In the genomic region with DNA sequence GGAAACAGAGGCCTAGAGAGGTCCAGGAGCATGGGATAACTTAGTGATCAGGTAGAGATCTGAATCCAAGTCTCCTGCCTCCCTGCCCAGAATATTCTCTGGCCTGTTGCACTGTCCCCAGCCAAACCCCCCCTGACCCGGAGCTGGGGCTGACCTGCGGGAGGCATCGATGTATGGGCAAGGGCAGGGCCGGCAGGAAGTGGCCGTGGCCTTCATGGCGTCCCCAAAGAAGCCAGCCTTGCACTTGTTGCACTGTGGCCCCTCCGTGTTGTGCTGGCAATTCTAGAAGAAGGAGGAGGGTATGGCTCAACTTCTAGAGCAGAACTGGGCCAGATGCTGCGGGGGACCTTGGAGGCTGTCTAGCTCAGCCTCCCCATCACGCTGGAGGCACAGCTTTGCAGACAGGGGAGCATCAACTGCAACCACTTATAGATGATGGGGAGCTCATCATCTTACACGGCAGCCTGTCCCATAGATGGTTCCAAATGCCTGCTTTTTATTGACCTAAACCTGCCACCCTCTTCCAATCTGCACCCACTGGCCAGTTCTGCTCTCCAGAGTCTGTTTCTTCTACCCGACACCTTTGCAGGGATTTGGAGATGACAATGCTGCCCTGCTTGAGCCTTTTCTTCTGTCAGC, we compare ENCODE assay signal across 27 cellular contexts.
"Had no signal": no experiment of that assay in that cellular context is flagged by ENCODE, and none has a peak within 500 bp of the region (broad histone marks: within the 10 kb centered on the region; RNA-seq: fewer than 3 reads in every experiment).

No MANE protein-coding gene starts in this region.

- H3K27me3 ChIP-seq: foreskin keratinocyte, neutrophil, pancreas, suprapubic skin, transverse colon, vagina had no signal

- H3K36me3 ChIP-seq: neutrophil had no signal

- H3K4me3 ChIP-seq: lung, pancreas, suprapubic skin, transverse colon, vagina had no signal

- H3K9me3 ChIP-seq: neutrophil, pancreas, suprapubic skin, transverse colon, vagina had no signal

- ATAC-seq: effector memory CD8-positive, alpha-beta T cell; esophagus mucosa; foreskin keratinocyte; left colon; natural killer cell; pancreas; sciatic nerve; stimulated activated naive CD8-positive, alpha-beta T cell treated with anti-CD3 and anti-CD28 coated beads, Interleukin-15, amount 100 ng/mL, for 72 hours had no signal

- FAIRE-seq: endometrium, pancreas had no signal

- DNase-seq: cerebellar nuclear complex; cortex of kidney; effector memory CD8-positive, alpha-beta T cell; foreskin keratinocyte; glutamatergic neuron; hypothalamus; immature natural killer cell; islet precursor cell; kidney glomerular epithelial cell; left colon; natural killer cell; retina; stimulated activated CD4-positive, alpha-beta T cell treated with anti-CD3 and anti-CD28 coated beads, Interleukin-1b, Interleukin-23, amount 100 ng/mL, for 48 hours; stimulated activated CD4-positive, alpha-beta T cell treated with anti-CD3 and anti-CD28 coated beads, Interleukin-4, amount 100 ng/mL, for 1 hour; stimulated activated CD8-positive, alpha-beta memory T cell treated with anti-CD3 and anti-CD28 coated beads, Interleukin-4, amount 100 ng/mL, for 48 hours; stimulated activated naive CD4-positive, alpha-beta T cell; stimulated activated naive CD8-positive, alpha-beta T cell treated with anti-CD3 and anti-CD28 coated beads, Interleukin-15, amount 100 ng/mL, for 72 hours; transverse colon had no signal

- H3K27ac ChIP-seq: epithelial cell of prostate, foreskin keratinocyte, neutrophil, pancreas, suprapubic skin, transverse colon, vagina had no signal

- H3K4me1 ChIP-seq: foreskin keratinocyte, pancreas, suprapubic skin, transverse colon, vagina had no signal
